Comparison of ENCODE assay signal across 1 cellular context in the genomic region with DNA sequence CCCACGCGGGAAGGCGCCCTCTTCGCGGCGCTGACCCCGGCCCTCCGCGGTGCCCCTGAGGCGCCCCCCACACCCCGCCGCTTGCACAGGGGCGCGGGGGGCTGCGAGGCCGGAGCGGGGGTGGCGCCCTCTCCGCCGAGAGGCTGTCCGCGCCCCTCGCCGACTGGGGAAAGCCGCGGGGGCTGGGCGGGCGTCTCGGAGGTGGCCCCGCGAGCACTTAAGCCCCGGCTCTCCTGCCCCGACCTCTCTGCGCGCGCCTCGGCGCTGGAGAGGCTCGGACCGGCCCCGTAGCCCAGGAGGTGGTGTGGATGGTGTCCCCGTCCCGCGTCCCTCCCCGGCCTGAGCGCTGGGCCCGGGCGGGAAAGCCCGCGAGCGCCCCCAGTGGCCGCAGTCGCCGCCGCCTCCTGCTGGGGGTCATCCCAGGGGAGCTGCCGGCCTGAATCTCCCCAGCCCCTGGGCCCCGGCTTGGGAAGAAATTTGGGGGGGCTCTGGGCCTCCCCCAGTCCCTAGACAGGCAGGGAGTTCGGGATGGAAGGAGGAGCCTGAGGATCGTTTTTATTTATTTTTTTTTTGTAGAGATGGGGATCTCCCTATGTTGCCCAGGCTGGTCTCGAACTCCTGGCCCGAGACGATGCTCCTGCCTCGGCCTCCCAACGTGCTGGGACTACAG.
TF ChIP-seq lines count a peak whose summit lies in the region.

No MANE protein-coding gene starts in this region.

TF ChIP-seq in K562, 482 proteins besides CTCF, POLR2A, EP300 and RAD21 (continued from another document and continues in another):
- TF ChIP-seq, protein P1, sequence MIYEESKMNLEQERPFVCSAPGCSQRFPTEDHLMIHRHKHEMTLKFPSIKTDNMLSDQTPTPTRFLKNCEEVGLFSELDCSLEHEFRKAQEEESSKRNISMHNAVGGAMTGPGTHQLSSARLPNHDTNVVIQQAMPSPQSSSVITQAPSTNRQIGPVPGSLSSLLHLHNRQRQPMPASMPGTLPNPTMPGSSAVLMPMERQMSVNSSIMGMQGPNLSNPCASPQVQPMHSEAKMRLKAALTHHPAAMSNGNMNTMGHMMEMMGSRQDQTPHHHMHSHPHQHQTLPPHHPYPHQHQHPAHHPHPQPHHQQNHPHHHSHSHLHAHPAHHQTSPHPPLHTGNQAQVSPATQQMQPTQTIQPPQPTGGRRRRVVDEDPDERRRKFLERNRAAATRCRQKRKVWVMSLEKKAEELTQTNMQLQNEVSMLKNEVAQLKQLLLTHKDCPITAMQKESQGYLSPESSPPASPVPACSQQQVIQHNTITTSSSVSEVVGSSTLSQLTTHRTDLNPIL (CRISPR knock-in tag; IDR thresholded peaks at IDR 0.05), result no peak
- TF ChIP-seq SNRNP70 (optimal IDR thresholded peaks at IDR 0.05; ENCODE audit: low read depth, low read length), result no peak
- no peak for TF ChIP-seq HOXB6 (CRISPR knock-in tag; IDR thresholded peaks at IDR 0.05; ENCODE audit: borderline replicate concordance)
- TF ChIP-seq, protein P2, sequence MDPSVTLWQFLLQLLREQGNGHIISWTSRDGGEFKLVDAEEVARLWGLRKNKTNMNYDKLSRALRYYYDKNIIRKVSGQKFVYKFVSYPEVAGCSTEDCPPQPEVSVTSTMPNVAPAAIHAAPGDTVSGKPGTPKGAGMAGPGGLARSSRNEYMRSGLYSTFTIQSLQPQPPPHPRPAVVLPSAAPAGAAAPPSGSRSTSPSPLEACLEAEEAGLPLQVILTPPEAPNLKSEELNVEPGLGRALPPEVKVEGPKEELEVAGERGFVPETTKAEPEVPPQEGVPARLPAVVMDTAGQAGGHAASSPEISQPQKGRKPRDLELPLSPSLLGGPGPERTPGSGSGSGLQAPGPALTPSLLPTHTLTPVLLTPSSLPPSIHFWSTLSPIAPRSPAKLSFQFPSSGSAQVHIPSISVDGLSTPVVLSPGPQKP (CRISPR knock-in tag; IDR thresholded peaks at IDR 0.05), result no peak
- TF ChIP-seq ZNF224 (CRISPR knock-in tag; IDR thresholded peaks at IDR 0.05), result no peak
- TF ChIP-seq, protein P3, sequence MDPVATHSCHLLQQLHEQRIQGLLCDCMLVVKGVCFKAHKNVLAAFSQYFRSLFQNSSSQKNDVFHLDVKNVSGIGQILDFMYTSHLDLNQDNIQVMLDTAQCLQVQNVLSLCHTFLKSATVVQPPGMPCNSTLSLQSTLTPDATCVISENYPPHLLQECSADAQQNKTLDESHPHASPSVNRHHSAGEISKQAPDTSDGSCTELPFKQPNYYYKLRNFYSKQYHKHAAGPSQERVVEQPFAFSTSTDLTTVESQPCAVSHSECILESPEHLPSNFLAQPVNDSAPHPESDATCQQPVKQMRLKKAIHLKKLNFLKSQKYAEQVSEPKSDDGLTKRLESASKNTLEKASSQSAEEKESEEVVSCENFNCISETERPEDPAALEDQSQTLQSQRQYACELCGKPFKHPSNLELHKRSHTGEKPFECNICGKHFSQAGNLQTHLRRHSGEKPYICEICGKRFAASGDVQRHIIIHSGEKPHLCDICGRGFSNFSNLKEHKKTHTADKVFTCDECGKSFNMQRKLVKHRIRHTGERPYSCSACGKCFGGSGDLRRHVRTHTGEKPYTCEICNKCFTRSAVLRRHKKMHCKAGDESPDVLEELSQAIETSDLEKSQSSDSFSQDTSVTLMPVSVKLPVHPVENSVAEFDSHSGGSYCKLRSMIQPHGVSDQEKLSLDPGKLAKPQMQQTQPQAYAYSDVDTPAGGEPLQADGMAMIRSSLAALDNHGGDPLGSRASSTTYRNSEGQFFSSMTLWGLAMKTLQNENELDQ (CRISPR knock-in tag; IDR thresholded peaks at IDR 0.05; ENCODE audit: borderline replicate concordance), result no peak
- no peak for TF ChIP-seq ZNF431 (CRISPR knock-in tag; IDR thresholded peaks at IDR 0.05)
- TF ChIP-seq STAG1 (CRISPR knock-in tag; IDR thresholded peaks at IDR 0.05; ENCODE audit: borderline replicate concordance), result no peak; the same call in 1 of the 2 replicates
- no peak for TF ChIP-seq SMARCE1 (IDR thresholded peaks at IDR 0.05)
- no peak for TF ChIP-seq ZNF133 (CRISPR knock-in tag; IDR thresholded peaks at IDR 0.05)
- TF ChIP-seq, protein P4, sequence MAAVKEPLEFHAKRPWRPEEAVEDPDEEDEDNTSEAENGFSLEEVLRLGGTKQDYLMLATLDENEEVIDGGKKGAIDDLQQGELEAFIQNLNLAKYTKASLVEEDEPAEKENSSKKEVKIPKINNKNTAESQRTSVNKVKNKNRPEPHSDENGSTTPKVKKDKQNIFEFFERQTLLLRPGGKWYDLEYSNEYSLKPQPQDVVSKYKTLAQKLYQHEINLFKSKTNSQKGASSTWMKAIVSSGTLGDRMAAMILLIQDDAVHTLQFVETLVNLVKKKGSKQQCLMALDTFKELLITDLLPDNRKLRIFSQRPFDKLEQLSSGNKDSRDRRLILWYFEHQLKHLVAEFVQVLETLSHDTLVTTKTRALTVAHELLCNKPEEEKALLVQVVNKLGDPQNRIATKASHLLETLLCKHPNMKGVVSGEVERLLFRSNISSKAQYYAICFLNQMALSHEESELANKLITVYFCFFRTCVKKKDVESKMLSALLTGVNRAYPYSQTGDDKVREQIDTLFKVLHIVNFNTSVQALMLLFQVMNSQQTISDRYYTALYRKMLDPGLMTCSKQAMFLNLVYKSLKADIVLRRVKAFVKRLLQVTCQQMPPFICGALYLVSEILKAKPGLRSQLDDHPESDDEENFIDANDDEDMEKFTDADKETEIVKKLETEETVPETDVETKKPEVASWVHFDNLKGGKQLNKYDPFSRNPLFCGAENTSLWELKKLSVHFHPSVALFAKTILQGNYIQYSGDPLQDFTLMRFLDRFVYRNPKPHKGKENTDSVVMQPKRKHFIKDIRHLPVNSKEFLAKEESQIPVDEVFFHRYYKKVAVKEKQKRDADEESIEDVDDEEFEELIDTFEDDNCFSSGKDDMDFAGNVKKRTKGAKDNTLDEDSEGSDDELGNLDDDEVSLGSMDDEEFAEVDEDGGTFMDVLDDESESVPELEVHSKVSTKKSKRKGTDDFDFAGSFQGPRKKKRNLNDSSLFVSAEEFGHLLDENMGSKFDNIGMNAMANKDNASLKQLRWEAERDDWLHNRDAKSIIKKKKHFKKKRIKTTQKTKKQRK (IDR thresholded peaks at IDR 0.05; ENCODE audit: borderline replicate concordance, low read depth, low read length), result no peak
- no peak for TF ChIP-seq SAP30 (IDR thresholded peaks at IDR 0.05; ENCODE audit: borderline replicate concordance, insufficient read depth, low read depth, low read length, poor library complexity, severe bottlenecking)
- no peak for TF ChIP-seq ZNF197 (CRISPR knock-in tag; IDR thresholded peaks at IDR 0.05; ENCODE audit: low read depth)
- no peak for TF ChIP-seq ZNF134 (CRISPR knock-in tag; conservative IDR thresholded peaks at IDR 0.05)
- 0 out of 2 replicates have a peak, but pooled peaks have one; percentile 26 for TF ChIP-seq DPF2 (IDR thresholded peaks at IDR 0.05)
- peak; percentile 84; the same call in 1 of the 2 replicates for TF ChIP-seq GATAD2B (IDR thresholded peaks at IDR 0.05; ENCODE audit: borderline replicate concordance)
- no peak for TF ChIP-seq SRF (CRISPR knock-in tag; IDR thresholded peaks at IDR 0.05)
- TF ChIP-seq HDAC3 (IDR thresholded peaks at IDR 0.05; ENCODE audit: borderline replicate concordance, partially characterized antibody), result no peak
- no peak for TF ChIP-seq ZC3H8 (IDR thresholded peaks at IDR 0.05)
- TF ChIP-seq, protein P5, sequence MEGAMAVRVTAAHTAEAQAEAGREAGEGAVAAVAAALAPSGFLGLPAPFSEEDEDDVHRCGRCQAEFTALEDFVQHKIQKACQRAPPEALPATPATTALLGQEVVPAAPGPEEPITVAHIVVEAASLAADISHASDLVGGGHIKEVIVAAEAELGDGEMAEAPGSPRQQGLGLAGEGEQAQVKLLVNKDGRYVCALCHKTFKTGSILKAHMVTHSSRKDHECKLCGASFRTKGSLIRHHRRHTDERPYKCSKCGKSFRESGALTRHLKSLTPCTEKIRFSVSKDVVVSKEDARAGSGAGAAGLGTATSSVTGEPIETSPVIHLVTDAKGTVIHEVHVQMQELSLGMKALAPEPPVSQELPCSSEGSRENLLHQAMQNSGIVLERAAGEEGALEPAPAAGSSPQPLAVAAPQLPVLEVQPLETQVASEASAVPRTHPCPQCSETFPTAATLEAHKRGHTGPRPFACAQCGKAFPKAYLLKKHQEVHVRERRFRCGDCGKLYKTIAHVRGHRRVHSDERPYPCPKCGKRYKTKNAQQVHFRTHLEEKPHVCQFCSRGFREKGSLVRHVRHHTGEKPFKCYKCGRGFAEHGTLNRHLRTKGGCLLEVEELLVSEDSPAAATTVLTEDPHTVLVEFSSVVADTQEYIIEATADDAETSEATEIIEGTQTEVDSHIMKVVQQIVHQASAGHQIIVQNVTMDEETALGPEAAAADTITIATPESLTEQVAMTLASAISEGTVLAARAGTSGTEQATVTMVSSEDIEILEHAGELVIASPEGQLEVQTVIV (CRISPR knock-in tag; IDR thresholded peaks at IDR 0.05; ENCODE audit: borderline replicate concordance), result no peak
- TF ChIP-seq SMC3 (conservative IDR thresholded peaks at IDR 0.05; ENCODE audit: insufficient read depth, low read depth, low read length), result peak; percentile 38; the same call in 1 of the 2 replicates
- TF ChIP-seq ZNF232 (CRISPR knock-in tag; IDR thresholded peaks at IDR 0.05), result no peak
- TF ChIP-seq MYNN (IDR thresholded peaks at IDR 0.05), result no peak
- no peak for TF ChIP-seq MYNN (CRISPR knock-in tag; IDR thresholded peaks at IDR 0.05)
- TF ChIP-seq, protein P6, sequence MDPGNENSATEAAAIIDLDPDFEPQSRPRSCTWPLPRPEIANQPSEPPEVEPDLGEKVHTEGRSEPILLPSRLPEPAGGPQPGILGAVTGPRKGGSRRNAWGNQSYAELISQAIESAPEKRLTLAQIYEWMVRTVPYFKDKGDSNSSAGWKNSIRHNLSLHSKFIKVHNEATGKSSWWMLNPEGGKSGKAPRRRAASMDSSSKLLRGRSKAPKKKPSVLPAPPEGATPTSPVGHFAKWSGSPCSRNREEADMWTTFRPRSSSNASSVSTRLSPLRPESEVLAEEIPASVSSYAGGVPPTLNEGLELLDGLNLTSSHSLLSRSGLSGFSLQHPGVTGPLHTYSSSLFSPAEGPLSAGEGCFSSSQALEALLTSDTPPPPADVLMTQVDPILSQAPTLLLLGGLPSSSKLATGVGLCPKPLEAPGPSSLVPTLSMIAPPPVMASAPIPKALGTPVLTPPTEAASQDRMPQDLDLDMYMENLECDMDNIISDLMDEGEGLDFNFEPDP (CRISPR knock-in tag; IDR thresholded peaks at IDR 0.05), result no peak
- TF ChIP-seq ZNF717 (CRISPR knock-in tag; IDR thresholded peaks at IDR 0.05), result no peak
- peak; percentile 81 for TF ChIP-seq CXXC5 (CRISPR knock-in tag; IDR thresholded peaks at IDR 0.05)
- TF ChIP-seq ZNF696 (CRISPR knock-in tag; conservative IDR thresholded peaks at IDR 0.05), result no peak
- TF ChIP-seq, protein P7, sequence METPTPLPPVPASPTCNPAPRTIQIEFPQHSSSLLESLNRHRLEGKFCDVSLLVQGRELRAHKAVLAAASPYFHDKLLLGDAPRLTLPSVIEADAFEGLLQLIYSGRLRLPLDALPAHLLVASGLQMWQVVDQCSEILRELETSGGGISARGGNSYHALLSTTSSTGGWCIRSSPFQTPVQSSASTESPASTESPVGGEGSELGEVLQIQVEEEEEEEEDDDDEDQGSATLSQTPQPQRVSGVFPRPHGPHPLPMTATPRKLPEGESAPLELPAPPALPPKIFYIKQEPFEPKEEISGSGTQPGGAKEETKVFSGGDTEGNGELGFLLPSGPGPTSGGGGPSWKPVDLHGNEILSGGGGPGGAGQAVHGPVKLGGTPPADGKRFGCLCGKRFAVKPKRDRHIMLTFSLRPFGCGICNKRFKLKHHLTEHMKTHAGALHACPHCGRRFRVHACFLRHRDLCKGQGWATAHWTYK (CRISPR knock-in tag; IDR thresholded peaks at IDR 0.05), result no peak
- no peak for TF ChIP-seq ZNF57 (CRISPR knock-in tag; IDR thresholded peaks at IDR 0.05)
- TF ChIP-seq ZNF780A (CRISPR knock-in tag; IDR thresholded peaks at IDR 0.05), result no peak
- TF ChIP-seq, protein P8, sequence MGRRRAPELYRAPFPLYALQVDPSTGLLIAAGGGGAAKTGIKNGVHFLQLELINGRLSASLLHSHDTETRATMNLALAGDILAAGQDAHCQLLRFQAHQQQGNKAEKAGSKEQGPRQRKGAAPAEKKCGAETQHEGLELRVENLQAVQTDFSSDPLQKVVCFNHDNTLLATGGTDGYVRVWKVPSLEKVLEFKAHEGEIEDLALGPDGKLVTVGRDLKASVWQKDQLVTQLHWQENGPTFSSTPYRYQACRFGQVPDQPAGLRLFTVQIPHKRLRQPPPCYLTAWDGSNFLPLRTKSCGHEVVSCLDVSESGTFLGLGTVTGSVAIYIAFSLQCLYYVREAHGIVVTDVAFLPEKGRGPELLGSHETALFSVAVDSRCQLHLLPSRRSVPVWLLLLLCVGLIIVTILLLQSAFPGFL (CRISPR knock-in tag; IDR thresholded peaks at IDR 0.05), result no peak
- no peak for TF ChIP-seq ZNF347 (CRISPR knock-in tag; IDR thresholded peaks at IDR 0.05; ENCODE audit: low read depth)
- TF ChIP-seq TCFL5 (CRISPR knock-in tag; conservative IDR thresholded peaks at IDR 0.05), result no peak
- TF ChIP-seq NCOA2 (IDR thresholded peaks at IDR 0.05; ENCODE audit: partially characterized antibody in 2 of 2), result no peak
- TF ChIP-seq, protein P9, sequence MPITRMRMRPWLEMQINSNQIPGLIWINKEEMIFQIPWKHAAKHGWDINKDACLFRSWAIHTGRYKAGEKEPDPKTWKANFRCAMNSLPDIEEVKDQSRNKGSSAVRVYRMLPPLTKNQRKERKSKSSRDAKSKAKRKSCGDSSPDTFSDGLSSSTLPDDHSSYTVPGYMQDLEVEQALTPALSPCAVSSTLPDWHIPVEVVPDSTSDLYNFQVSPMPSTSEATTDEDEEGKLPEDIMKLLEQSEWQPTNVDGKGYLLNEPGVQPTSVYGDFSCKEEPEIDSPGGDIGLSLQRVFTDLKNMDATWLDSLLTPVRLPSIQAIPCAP (CRISPR knock-in tag; IDR thresholded peaks at IDR 0.05; ENCODE audit: borderline replicate concordance), result no peak
- TF ChIP-seq ZNF444 (CRISPR knock-in tag; IDR thresholded peaks at IDR 0.05), result no peak
- peak; percentile 50; the same call in 1 of the 2 replicates for TF ChIP-seq ESRRA (IDR thresholded peaks at IDR 0.05; ENCODE audit: borderline replicate concordance, low read depth)
- TF ChIP-seq ZNF79 (CRISPR knock-in tag; IDR thresholded peaks at IDR 0.05; ENCODE audit: low read depth), result no peak
- no peak for TF ChIP-seq STAT5A (IDR thresholded peaks at IDR 0.05; ENCODE audit: borderline replicate concordance, low read length)
- TF ChIP-seq SIRT6 (IDR thresholded peaks at IDR 0.05; ENCODE audit: low read depth, low read length), result no peak
- TF ChIP-seq TAF1 (IDR thresholded peaks at IDR 0.05; ENCODE audit: control insufficient read depth, extremely low read depth, insufficient read depth, low read length, severe bottlenecking), result peak; percentile 74
- TF ChIP-seq POLR2H (tag; IDR thresholded peaks at IDR 0.05; ENCODE audit: low read depth), result no peak
- TF ChIP-seq SPI1 (IDR thresholded peaks at IDR 0.05; ENCODE audit: borderline replicate concordance, low read depth, low read length), result no peak
- TF ChIP-seq SMAD4 (CRISPR knock-in tag; conservative IDR thresholded peaks at IDR 0.05), result peak; percentile 69
- TF ChIP-seq, protein P10, sequence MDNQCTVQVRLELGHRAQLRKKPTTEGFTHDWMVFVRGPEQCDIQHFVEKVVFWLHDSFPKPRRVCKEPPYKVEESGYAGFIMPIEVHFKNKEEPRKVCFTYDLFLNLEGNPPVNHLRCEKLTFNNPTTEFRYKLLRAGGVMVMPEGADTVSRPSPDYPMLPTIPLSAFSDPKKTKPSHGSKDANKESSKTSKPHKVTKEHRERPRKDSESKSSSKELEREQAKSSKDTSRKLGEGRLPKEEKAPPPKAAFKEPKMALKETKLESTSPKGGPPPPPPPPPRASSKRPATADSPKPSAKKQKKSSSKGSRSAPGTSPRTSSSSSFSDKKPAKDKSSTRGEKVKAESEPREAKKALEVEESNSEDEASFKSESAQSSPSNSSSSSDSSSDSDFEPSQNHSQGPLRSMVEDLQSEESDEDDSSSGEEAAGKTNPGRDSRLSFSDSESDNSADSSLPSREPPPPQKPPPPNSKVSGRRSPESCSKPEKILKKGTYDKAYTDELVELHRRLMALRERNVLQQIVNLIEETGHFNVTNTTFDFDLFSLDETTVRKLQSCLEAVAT (IDR thresholded peaks at IDR 0.05), result no peak
